In genomic region chr12:130263996-130264395, GRCh38 we compare ENCODE assay signal across 33 cellular contexts.
"Had no signal": no experiment of that assay in that cellular context is flagged by ENCODE, and none has a peak within 500 bp of the region (broad histone marks: within the 10 kb centered on the region; RNA-seq: fewer than 3 reads in every experiment).

No MANE protein-coding gene starts in this region.

- H3K27me3 ChIP-seq: ascending aorta, body of pancreas, brain microvascular endothelial cell, breast epithelium had no signal

- H3K4me3 ChIP-seq: adrenal gland, ascending aorta, body of pancreas, breast epithelium, cardiac muscle cell had no signal

- H3K9me3 ChIP-seq: adrenal gland, ascending aorta, body of pancreas, breast epithelium had no signal

- DNase-seq: activated effector memory CD4-positive, alpha-beta T cell treated with anti-CD3 and anti-CD28 coated beads, Interleukin-2, amount 50 U/mL, for 16 hours; activated effector memory CD4-positive, alpha-beta T cell treated with Interleukin-2 at 50 U/mL for 16 hours; activated gamma-delta T cell; activated gamma-delta T cell treated with Interleukin-2 at 50 U/mL for 16 hours; activated naive CD4-positive, alpha-beta T cell; activated naive CD4-positive, alpha-beta T cell treated with anti-CD3 and anti-CD28 coated beads for 36 hours; activated naive CD4-positive, alpha-beta T cell treated with anti-CD3 and anti-CD28 coated beads, Interleukin-2, amount 10 ng/mL, durations not matched to agents 7 days and 5 days; activated naive CD4-positive, alpha-beta T cell treated with anti-CD3 and anti-CD28 coated beads, Interleukin-2, amount 50 U/mL, for 16 hours; activated naive CD4-positive, alpha-beta T cell treated with Interleukin-2 at 50 U/mL for 16 hours; activated naive CD8-positive, alpha-beta T cell treated with anti-CD3 and anti-CD28 coated beads for 36 hours; activated naive CD8-positive, alpha-beta T cell treated with anti-CD3 and anti-CD28 coated beads, Interleukin-2, amount 10 ng/mL, durations not matched to agents 7 days and 5 days; activated naive CD8-positive, alpha-beta T cell treated with anti-CD3 and anti-CD28 coated beads, Interleukin-2, amount 50 U/mL, for 24 hours; activated T-cell treated with anti-CD3 and anti-CD28 coated beads, Interleukin-2, amount 50 U/mL, for 24 hours; activated T-cell treated with anti-CD3 and anti-CD28 coated beads, Interleukin-2, amount 50 U/mL, for 4 hours; activated T-cell treated with anti-CD3 and anti-CD28 coated beads, Interleukin-2, amount 50 U/mL, for 48 hours; activated T-cell treated with anti-CD3 and anti-CD28 coated beads, Interleukin-2, amount 50 U/mL, for 72 hours; adrenal gland; amniotic stem cell; amygdala; anterior cingulate cortex; aorta; body of pancreas; brain microvascular endothelial cell; caudate nucleus; central memory CD4-positive, alpha-beta T cell; cerebellar nuclear complex had no signal

- H3K27ac ChIP-seq: adrenal gland, ascending aorta, body of pancreas, brain microvascular endothelial cell, breast epithelium, cardiac muscle cell had no signal

- H3K36me3 ChIP-seq: adrenal gland, ascending aorta, brain microvascular endothelial cell, breast epithelium, cardiac muscle cell had no signal

- H3K4me1 ChIP-seq: adrenal gland, ascending aorta, body of pancreas, breast epithelium had no signal

- FAIRE-seq: astrocyte, bronchial epithelial cell had no signal

- ATAC-seq: activated naive CD4-positive, alpha-beta T cell treated with anti-CD3 and anti-CD28 coated beads, Interleukin-2, amount 50 U/mL, for 72 hours; activated naive CD8-positive, alpha-beta T cell treated with anti-CD3 and anti-CD28 coated beads, Interleukin-2, amount 50 U/mL, for 24 hours; activated T-cell treated with anti-CD3 and anti-CD28 coated beads, Interleukin-2, amount 50 U/mL, for 4 hours; activated T-cell treated with anti-CD3 and anti-CD28 coated beads, Interleukin-2, amount 50 U/mL, for 72 hours; activated T-helper 17 cell treated with anti-CD3 and anti-CD28 coated beads, Interleukin-2, amount 50 U/mL, for 72 hours; body of pancreas had no signal
